In the genomic region with DNA sequence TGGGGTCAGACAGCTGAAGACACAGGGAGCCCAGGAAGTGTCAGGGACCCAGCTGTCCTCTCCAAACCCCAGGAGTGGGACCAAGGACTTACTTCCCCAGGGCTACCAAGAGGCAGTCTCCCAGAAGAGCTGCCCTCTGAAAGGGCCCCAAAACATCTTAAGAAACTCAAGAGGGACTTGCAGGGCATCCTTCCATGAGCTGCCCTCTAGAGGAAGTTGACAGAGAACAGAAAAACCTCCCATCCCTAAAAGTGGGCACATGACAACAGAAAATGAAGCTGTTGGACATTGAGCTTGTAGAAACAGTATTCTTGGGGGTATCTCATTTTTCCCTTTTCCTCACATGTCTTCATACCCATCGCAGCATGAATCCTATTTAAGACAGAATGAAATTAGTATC, we compare ENCODE assay signal across 13 cellular contexts. TPM values are rescaled to one million over a fixed set of nuclear protein-coding genes. Genes with fewer than 3 reads are reported as not detected.
A peak's percentile ranks its signal among the peaks of the same experiment; 100 is the strongest.
DNase-seq lines count a peak whose midpoint lies in the region; ATAC-seq and TF ChIP-seq lines count a peak whose summit lies in the region.
"Had no signal": no experiment of that assay in that cellular context is flagged by ENCODE, and none has a peak within 500 bp of the region (broad histone marks: within the 10 kb centered on the region; RNA-seq: fewer than 3 reads in every experiment).

No MANE protein-coding gene starts in this region.

- DNase-seq in HFF-Myc (ENCODE audit: extremely low read depth, low read depth) (no peak), WERI-Rb-1 (no peak), mesendoderm (peak; percentile 70), NCI-H774 (lab: John Stamatoyannopoulos, UW) (no peak), AML-193 (lab: John Stamatoyannopoulos, UW) (no peak)
- DNase-seq: activated CD4-positive, alpha-beta T cell treated with anti-CD3 and anti-CD28 coated beads for 4 hours; activated naive CD4-positive, alpha-beta T cell treated with anti-CD3 and anti-CD28 coated beads, Interleukin-2, amount 10 ng/mL, durations not matched to agents 7 days and 5 days; lower lobe of right lung; NCI-H1436 treated with DMSO at 0.1 percent for 48 hours; psoas muscle had no signal

- H3F3A ChIP-seq in DOHH2 (ENCODE audit: control insufficient read depth, insufficient read depth), result no peaks in the 10 kb centered on the region

- no peak overlapping the region for H2BK15ac ChIP-seq in mesendoderm (replicated peaks; ENCODE audit: low read depth)

- H3K79me1 ChIP-seq in mesendoderm (ENCODE audit: low read length), result no peaks in the 10 kb centered on the region

- H4K20me1 ChIP-seq in DOHH2 (ENCODE audit: control insufficient read depth, insufficient read depth, low read depth, low read length), result no peaks in the 10 kb centered on the region

- H2BK5ac ChIP-seq in mesendoderm (ENCODE audit: low read length), result no peak overlapping the region

- no CpG with 5 or more reads among the region's 1 CpG for WGBS in mesendoderm (ENCODE audit: extremely low coverage, insufficient coverage, low lambda C conversion rate)

- H3K9ac ChIP-seq in mesendoderm (ENCODE audit: low read length), result no peak overlapping the region

- H3K9me2 ChIP-seq in DOHH2 (replicated peaks; ENCODE audit: control insufficient read depth, low read length), result no peaks in the 10 kb centered on the region

- H3K27me3 ChIP-seq in DOHH2 (ENCODE audit: control insufficient read depth, low read length), result peaks cover 39% of the 10 kb centered on the region
- no peaks in the 10 kb centered on the region for H3K27me3 ChIP-seq in WERI-Rb-1 (ENCODE audit: insufficient read depth, low read depth, severe bottlenecking)
- no peaks in the 10 kb centered on the region for H3K27me3 ChIP-seq in mesendoderm (ENCODE audit: insufficient read depth, low read length, poor library complexity)

- no peak overlapping the region for H4K8ac ChIP-seq in mesendoderm (ENCODE audit: low read depth, low read length)

- H3K79me2 ChIP-seq in DOHH2 (ENCODE audit: control insufficient read depth, low read length) (no peaks in the 10 kb centered on the region), mesendoderm (ENCODE audit: control insufficient read depth, insufficient read depth, low read length) (no peaks in the 10 kb centered on the region)

- H3K27ac ChIP-seq in DOHH2 (ENCODE audit: low read depth, low read length) (no peak overlapping the region), WERI-Rb-1 (no peak overlapping the region), mesendoderm (ENCODE audit: low read depth, low read length) (no peak overlapping the region)
- H3K27ac ChIP-seq: lower lobe of right lung, psoas muscle had no signal

- H3K9me3 ChIP-seq in DOHH2 (ENCODE audit: control insufficient read depth, insufficient read depth, low read length), result no peaks in the 10 kb centered on the region
- no peaks in the 10 kb centered on the region for H3K9me3 ChIP-seq in WERI-Rb-1 (ENCODE audit: severe bottlenecking)
- H3K9me3 ChIP-seq: lower lobe of right lung, psoas muscle had no signal

- no peak overlapping the region for H2BK120ac ChIP-seq in mesendoderm (ENCODE audit: low read depth, low read length)

- ATAC-seq in GM21526 (IDR thresholded peaks at IDR 0.05; ENCODE audit: low FRiP score, unreplicated experiment), result no peak
- no peak for ATAC-seq in HG03439 (IDR thresholded peaks at IDR 0.05; ENCODE audit: unreplicated experiment)
- ATAC-seq: lower lobe of right lung, psoas muscle had no signal

- no peak overlapping the region for H3K56ac ChIP-seq in mesendoderm (ENCODE audit: low read length)

- H3K4me1 ChIP-seq in DOHH2 (ENCODE audit: control insufficient read depth, low read length) (no peaks in the 10 kb centered on the region), mesendoderm (ENCODE audit: control insufficient read depth, low read depth, low read length) (peaks cover 2% of the 10 kb centered on the region)
- H3K4me1 ChIP-seq: lower lobe of right lung, psoas muscle had no signal

- no peak overlapping the region for H3K4me3 ChIP-seq in DOHH2 (ENCODE audit: low read length)
- H3K4me3 ChIP-seq in HFF-Myc (replicated peaks; ENCODE audit: low read depth, low read length), result no peak overlapping the region
- no peak overlapping the region for H3K4me3 ChIP-seq in WERI-Rb-1 (ENCODE audit: low read depth, low read length)
- no peak overlapping the region for H3K4me3 ChIP-seq in mesendoderm (ENCODE audit: low read length)
- H3K4me3 ChIP-seq: lower lobe of right lung, psoas muscle had no signal

- no peak overlapping the region for H4K5ac ChIP-seq in mesendoderm (ENCODE audit: low read length)

- H3K4ac ChIP-seq in mesendoderm (ENCODE audit: low read depth, low read length), result no peak overlapping the region

- no peak overlapping the region for H3K23ac ChIP-seq in mesendoderm (ENCODE audit: low read length)

- no peak overlapping the region for H2AK5ac ChIP-seq in mesendoderm (ENCODE audit: low read length)

- H3K18ac ChIP-seq in mesendoderm (ENCODE audit: low read length), result no peak overlapping the region

- H3K4me2 ChIP-seq in DOHH2 (ENCODE audit: low read length) (no peak overlapping the region), mesendoderm (ENCODE audit: low read length) (no peak overlapping the region)

- H3K36me3 ChIP-seq in DOHH2 (ENCODE audit: control insufficient read depth, low read length) (no peaks in the 10 kb centered on the region), WERI-Rb-1 (no peaks in the 10 kb centered on the region), mesendoderm (ENCODE audit: control insufficient read depth, insufficient read depth, low read length) (no peaks in the 10 kb centered on the region)
- H3K36me3 ChIP-seq: lower lobe of right lung had no signal

- TF ChIP-seq CTCF in DOHH2 (IDR thresholded peaks at IDR 0.05; ENCODE audit: low read depth, low read length, poor library complexity, severe bottlenecking), result peak; percentile 18
- peak; percentile 15 for TF ChIP-seq CTCF in HFF-Myc (IDR thresholded peaks at IDR 0.05; ENCODE audit: low read depth, low read length, missing control alignments)
- TF ChIP-seq CTCF in WERI-Rb-1 (IDR thresholded peaks at IDR 0.05; ENCODE audit: low read depth, low read length), result peak; percentile 44; the same call in 1 of the 2 replicates

RNA-seq across cellular contexts. Expression of a gene that starts 58.9 kb away (rescaled TPM):
- polyA plus RNA-seq in mesendoderm (2013, experiment 1 of 2), result 0.94 TPM
- 0.74 TPM for polyA plus RNA-seq in mesendoderm (2013, experiment 2 of 2)
